ENCODE assay signal across 20 cellular contexts in the genomic region with DNA sequence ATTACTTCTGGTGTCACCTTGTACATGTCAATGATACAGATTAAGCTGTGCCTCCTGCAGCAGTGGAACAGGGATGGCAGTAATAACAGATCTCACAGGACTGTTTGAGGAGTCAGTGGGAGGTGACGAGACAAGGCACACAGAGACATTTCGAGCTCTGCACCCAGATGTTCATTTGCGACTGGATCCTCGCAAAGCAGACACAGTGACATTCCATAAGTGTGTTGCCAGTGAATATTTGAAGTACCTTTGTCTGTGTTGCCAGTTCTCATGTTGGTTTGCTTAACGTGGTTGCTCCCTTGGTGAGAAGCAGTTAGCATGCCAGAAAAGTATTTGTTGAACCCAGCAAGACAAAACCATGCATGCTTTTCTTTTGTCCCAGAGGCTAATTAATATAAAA.
DNase-seq lines count a peak whose midpoint lies in the region; FAIRE-seq and TF ChIP-seq lines count a peak whose summit lies in the region.
"Had no signal": no experiment of that assay in that cellular context is flagged by ENCODE, and none has a peak within 500 bp of the region (broad histone marks: within the 10 kb centered on the region; RNA-seq: fewer than 3 reads in every experiment).

No MANE protein-coding gene starts in this region.

- H3K9me3 Mint-ChIP-seq in activated T-cell treated with anti-CD3 and anti-CD28 coated beads, Interleukin-2, amount 50 U/mL, for 24 hours, result peaks cover 5% of the 10 kb centered on the region
- peaks cover 5% of the 10 kb centered on the region for H3K9me3 Mint-ChIP-seq in activated CD4-positive, alpha-beta memory T cell treated with anti-CD3 and anti-CD28 coated beads, Interleukin-2, amount 10 ng/mL, durations not matched to agents 7 days and 5 days

- H3K4me3 ChIP-seq in fibroblast of villous mesenchyme (ENCODE audit: low read depth, low read length), result no peak overlapping the region
- H3K4me3 ChIP-seq: hepatocyte, lower lobe of right lung, testis had no signal

- peak overlapping the region; percentile 45 for H3K27ac Mint-ChIP-seq in activated T-cell treated with anti-CD3 and anti-CD28 coated beads, Interleukin-2, amount 50 U/mL, for 24 hours
- H3K27ac Mint-ChIP-seq in activated CD4-positive, alpha-beta memory T cell treated with anti-CD3 and anti-CD28 coated beads, Interleukin-2, amount 10 ng/mL, durations not matched to agents 7 days and 5 days, result peak overlapping the region; percentile 92

- DNase-seq in activated T-cell treated with anti-CD3 and anti-CD28 coated beads, Interleukin-2, amount 50 U/mL, for 24 hours, result no peak
- DNase-seq in activated T-cell treated with anti-CD3 and anti-CD28 coated beads, Interleukin-2, amount 50 U/mL, for 1 hour, result no peak
- peak; percentile 30 for DNase-seq in EH (ENCODE audit: low read depth)
- no peak for DNase-seq in activated CD4-positive, alpha-beta memory T cell treated with anti-CD3 and anti-CD28 coated beads, Interleukin-2, amount 10 ng/mL, durations not matched to agents 7 days and 5 days
- DNase-seq in fibroblast of villous mesenchyme (ENCODE audit: low read depth), result peak; percentile 58
- DNase-seq in GM19239 (ENCODE audit: insufficient read length, low spot score), result no peak
- no peak for DNase-seq in NCI-H2081 (lab: John Stamatoyannopoulos, UW)
- DNase-seq in GM12892 (ENCODE audit: insufficient read length), result no peak
- DNase-seq: activated CD8-positive, alpha-beta memory T cell treated with anti-CD3 and anti-CD28 coated beads for 24 hours; activated effector memory CD4-positive, alpha-beta T cell treated with anti-CD3 and anti-CD28 coated beads, Interleukin-2, amount 50 U/mL, for 16 hours; DND-41; islet precursor cell; lower lobe of right lung; MM.1S; NCI-H524 treated with DMSO at 0.1 percent for 48 hours; retina; Right ventricle myocardium superior; testis had no signal

- POLR2A ChIA-PET in activated CD4-positive, alpha-beta memory T cell treated with anti-CD3 and anti-CD28 coated beads, Interleukin-2, amount 10 ng/mL, durations not matched to agents 7 days and 5 days (lab: Charles Lee), result interaction anchor here (0.9 to 2.8 kb wide), 8 partner anchors 16 to 797 kb away, joined by 3 to 24 read pairs (median 6); a partner anchor contains a TSS

- no peak for TF ChIP-seq CTCF in fibroblast of villous mesenchyme (IDR thresholded peaks at IDR 0.05; ENCODE audit: insufficient read depth, low read depth, low read length)

- no peaks in the 10 kb centered on the region for H3K36me3 Mint-ChIP-seq in activated T-cell treated with anti-CD3 and anti-CD28 coated beads, Interleukin-2, amount 50 U/mL, for 24 hours (ENCODE audit: low read depth)
- peaks cover 12% of the 10 kb centered on the region for H3K36me3 Mint-ChIP-seq in activated CD4-positive, alpha-beta memory T cell treated with anti-CD3 and anti-CD28 coated beads, Interleukin-2, amount 10 ng/mL, durations not matched to agents 7 days and 5 days (ENCODE audit: low read depth)

- H3K4me3 Mint-ChIP-seq in activated T-cell treated with anti-CD3 and anti-CD28 coated beads, Interleukin-2, amount 50 U/mL, for 24 hours, result no peak overlapping the region
- no peak overlapping the region for H3K4me3 Mint-ChIP-seq in activated CD4-positive, alpha-beta memory T cell treated with anti-CD3 and anti-CD28 coated beads, Interleukin-2, amount 10 ng/mL, durations not matched to agents 7 days and 5 days

- H3K4me1 Mint-ChIP-seq in activated T-cell treated with anti-CD3 and anti-CD28 coated beads, Interleukin-2, amount 50 U/mL, for 24 hours (ENCODE audit: low read depth), result peaks cover 51% of the 10 kb centered on the region
- peaks cover 70% of the 10 kb centered on the region for H3K4me1 Mint-ChIP-seq in activated CD4-positive, alpha-beta memory T cell treated with anti-CD3 and anti-CD28 coated beads, Interleukin-2, amount 10 ng/mL, durations not matched to agents 7 days and 5 days

- CTCF ChIA-PET in activated CD4-positive, alpha-beta memory T cell treated with anti-CD3 and anti-CD28 coated beads, Interleukin-2, amount 10 ng/mL, durations not matched to agents 7 days and 5 days (lab: Charles Lee), result interaction anchor here (2.6 kb wide), 1 partner anchor 26 kb away, joined by 35 read pairs; no protein-coding TSS in a partner anchor

- no peak for TF ChIP-seq POLR2A in GM12892 (IDR thresholded peaks at IDR 0.05; ENCODE audit: low read depth, low read length)

- FAIRE-seq in GM19239 (lab: Jason Lieb, UNC) (no peak), GM12892 (lab: Jason Lieb, UNC) (no peak)
- FAIRE-seq: endometrium had no signal

- no peaks in the 10 kb centered on the region for H3K27me3 Mint-ChIP-seq in activated T-cell treated with anti-CD3 and anti-CD28 coated beads, Interleukin-2, amount 50 U/mL, for 24 hours
- H3K27me3 Mint-ChIP-seq in activated CD4-positive, alpha-beta memory T cell treated with anti-CD3 and anti-CD28 coated beads, Interleukin-2, amount 10 ng/mL, durations not matched to agents 7 days and 5 days, result no peaks in the 10 kb centered on the region

Comparison
In these comparisons a context has a peak if more than half of its experiments do, and no peak if none do; other contexts are left out.
1. DNase-seq: peak in EH (single experiment) and fibroblast of villous mesenchyme (single experiment); none in activated T-cell treated with anti-CD3 and anti-CD28 coated beads, Interleukin-2, amount 50 U/mL, for 24 hours (single experiment), activated T-cell treated with anti-CD3 and anti-CD28 coated beads, Interleukin-2, amount 50 U/mL, for 1 hour (single experiment), activated CD4-positive, alpha-beta memory T cell treated with anti-CD3 and anti-CD28 coated beads, Interleukin-2, amount 10 ng/mL, durations not matched to agents 7 days and 5 days (single experiment), GM19239 (single experiment), NCI-H2081 (0 of 2) and GM12892 (single experiment).